Comparison of ENCODE assay signal across 10 cellular contexts in genomic region chr1:156118175-156118868, GRCh38. TPM values are rescaled to one million over a fixed set of nuclear protein-coding genes. Genes with fewer than 3 reads are reported as not detected.
DNase-seq lines count a peak whose midpoint lies in the region; ATAC-seq, FAIRE-seq and TF ChIP-seq lines count a peak whose summit lies in the region.
"Had no signal": no experiment of that assay in that cellular context is flagged by ENCODE, and none has a peak within 500 bp of the region (broad histone marks: within the 10 kb centered on the region; RNA-seq: fewer than 3 reads in every experiment).

No MANE protein-coding gene starts in this region.

- H3K9me3 ChIP-seq in AG04450 (ENCODE audit: control insufficient read depth, insufficient read depth, low read length) (peaks cover 4% of the 10 kb centered on the region; the same call in 1 of the 2 replicates), RWPE2 (ENCODE audit: severe bottlenecking) (no peaks in the 10 kb centered on the region)

- CTCF ChIA-PET in AG04450 (lab: Charles Lee) = interaction anchor here (1.0 to 32.7 kb wide), 3 partner anchors 20 to 107 kb away, joined by 3 to 682 read pairs (median 4); no protein-coding TSS in a partner anchor

- peaks cover 65% of the 10 kb centered on the region for H3K4me1 Mint-ChIP-seq in nephron progenitor cell

- peaks cover 60% of the 10 kb centered on the region for H3K36me3 ChIP-seq in RWPE2 (ENCODE audit: low read depth)

- DNase-seq in AG04450 (ENCODE audit: low read depth, low spot score) (no peak), RWPE2 (ENCODE audit: low spot score) (no peak), epithelial cell of proximal tubule (ENCODE audit: low read depth) (no peak), nephron progenitor cell (no peak), GM12892 (ENCODE audit: insufficient read length) (no peak), NOMO-1 treated with DMSO at 0.1 percent for 48 hours (lab: John Stamatoyannopoulos, UW; ENCODE audit: unreplicated experiment) (no peak)
- DNase-seq: GF-D8; stimulated activated CD4-positive, alpha-beta T cell treated with anti-CD3 and anti-CD28 coated beads, Interleukin-2, amount 100 ng/mL, for 48 hours had no signal

- H3K36me3 Mint-ChIP-seq in nephron progenitor cell (ENCODE audit: low read depth) = peaks cover 17% of the 10 kb centered on the region

- H3K4me1 ChIP-seq in RWPE2 (ENCODE audit: insufficient read depth, poor library complexity, severe bottlenecking) = peaks cover 50% of the 10 kb centered on the region

- POLR2A ChIA-PET in AG04450 (lab: Yijun Ruan, JAX) = no interaction called here

- no peaks in the 10 kb centered on the region for H3K9me3 Mint-ChIP-seq in nephron progenitor cell

- peak overlapping the region; percentile 100 for H3K4me3 ChIP-seq in AG04450 (ENCODE audit: low read depth, low read length)
- H3K4me3 ChIP-seq in RWPE2 (ENCODE audit: severe bottlenecking) = peak overlapping the region; percentile 87
- peak overlapping the region; percentile 100 for H3K4me3 ChIP-seq in epithelial cell of proximal tubule (ENCODE audit: low read depth, low read length)

- H3K4me3 Mint-ChIP-seq in nephron progenitor cell = no peak overlapping the region

- ATAC-seq in RWPE2 (ENCODE audit: low read depth) (no peak), HG03095 (IDR thresholded peaks at IDR 0.05; ENCODE audit: unreplicated experiment) (no peak), GM19324 (IDR thresholded peaks at IDR 0.05; ENCODE audit: low FRiP score, unreplicated experiment) (no peak)

- TF ChIP-seq CTCF in AG04450 (IDR thresholded peaks at IDR 0.05; ENCODE audit: low read depth, low read length) (no peak), RWPE2 (IDR thresholded peaks at IDR 0.05; ENCODE audit: poor library complexity, severe bottlenecking) (no peak), epithelial cell of proximal tubule (conservative IDR thresholded peaks at IDR 0.05; ENCODE audit: low read depth, low read length) (no peak), nephron progenitor cell (IDR thresholded peaks at IDR 0.05) (no peak)

- H3K27ac Mint-ChIP-seq in nephron progenitor cell = peak overlapping the region; percentile 59

- no peak for FAIRE-seq in GM12892 (lab: Jason Lieb, UNC)

- H3K27me3 ChIP-seq in AG04450 (ENCODE audit: control insufficient read depth, insufficient read depth, low read length) (no peaks in the 10 kb centered on the region), RWPE2 (ENCODE audit: insufficient read depth, poor library complexity, severe bottlenecking) (no peaks in the 10 kb centered on the region)

- TF ChIP-seq POLR2A in GM12892 (IDR thresholded peaks at IDR 0.05; ENCODE audit: low read depth, low read length) = no peak

- peaks cover 28% of the 10 kb centered on the region for H3K27me3 Mint-ChIP-seq in nephron progenitor cell (ENCODE audit: low read depth, poor library complexity)

- H3K27ac ChIP-seq in AG04450 (ENCODE audit: low read depth, low read length) (peak overlapping the region; percentile 24), RWPE2 (ENCODE audit: poor library complexity, severe bottlenecking) (peak overlapping the region; percentile 99)

RNA-seq across cellular contexts. Expression of gene LMNA, which starts 3.8 kb away (rescaled TPM):
- 365 and 382 TPM in 2 replicates for polyA plus RNA-seq in AG04450 (2011; rRNA removed)
- polyA minus RNA-seq in AG04450 (2011; rRNA and poly(A)+ RNA removed) = 379 and 407 TPM in 2 replicates
- total RNA-seq in epithelial cell of proximal tubule = 358 and 433 TPM in 2 replicates
- polyA plus RNA-seq in GM12892 (2012; ENCODE audit: missing spikeins) = 109 TPM

RNA-seq across cellular contexts. Expression of gene SEMA4A, which starts 35.1 kb away (rescaled TPM):
- 0.58 and 0.60 TPM in 2 replicates for polyA plus RNA-seq in AG04450 (2011; rRNA removed)
- polyA minus RNA-seq in AG04450 (2011; rRNA and poly(A)+ RNA removed) = 0.56 and 1.1 TPM in 2 replicates
- 1.4 and 3.5 TPM in 2 replicates for total RNA-seq in epithelial cell of proximal tubule
- 19.0 TPM for polyA plus RNA-seq in GM12892 (2012; ENCODE audit: missing spikeins)

RNA-seq across cellular contexts. Expression of gene MEX3A, which starts 36.1 kb away (rescaled TPM):
- polyA plus RNA-seq in AG04450 (2011; rRNA removed) = 11.8 and 14.6 TPM in 2 replicates
- 13.9 and 14.3 TPM in 2 replicates for polyA minus RNA-seq in AG04450 (2011; rRNA and poly(A)+ RNA removed)
- 14.8 and 19.0 TPM in 2 replicates for total RNA-seq in epithelial cell of proximal tubule
- polyA plus RNA-seq in GM12892 (2012; ENCODE audit: missing spikeins) = 2.3 TPM

RNA-seq across cellular contexts. Expression of gene RAB25, which starts 57.4 kb away (rescaled TPM):
- polyA plus RNA-seq in AG04450 (2011; rRNA removed) = not detected in 2 replicates
- polyA minus RNA-seq in AG04450 (2011; rRNA and poly(A)+ RNA removed) = not detected in 2 replicates
- total RNA-seq in epithelial cell of proximal tubule = 17.8 and 47.5 TPM in 2 replicates
- not detected for polyA plus RNA-seq in GM12892 (2012; ENCODE audit: missing spikeins)
